Comparison of ENCODE assay signal across 1 cellular context in genomic region chr1:230781596-230781995, GRCh38.
TF ChIP-seq lines count a peak whose summit lies in the region.

No MANE protein-coding gene starts in this region.

TF ChIP-seq in GM23338, 12 proteins besides CTCF, POLR2A, EP300 and RAD21 (continued from another document):
- TF ChIP-seq, protein P1, sequence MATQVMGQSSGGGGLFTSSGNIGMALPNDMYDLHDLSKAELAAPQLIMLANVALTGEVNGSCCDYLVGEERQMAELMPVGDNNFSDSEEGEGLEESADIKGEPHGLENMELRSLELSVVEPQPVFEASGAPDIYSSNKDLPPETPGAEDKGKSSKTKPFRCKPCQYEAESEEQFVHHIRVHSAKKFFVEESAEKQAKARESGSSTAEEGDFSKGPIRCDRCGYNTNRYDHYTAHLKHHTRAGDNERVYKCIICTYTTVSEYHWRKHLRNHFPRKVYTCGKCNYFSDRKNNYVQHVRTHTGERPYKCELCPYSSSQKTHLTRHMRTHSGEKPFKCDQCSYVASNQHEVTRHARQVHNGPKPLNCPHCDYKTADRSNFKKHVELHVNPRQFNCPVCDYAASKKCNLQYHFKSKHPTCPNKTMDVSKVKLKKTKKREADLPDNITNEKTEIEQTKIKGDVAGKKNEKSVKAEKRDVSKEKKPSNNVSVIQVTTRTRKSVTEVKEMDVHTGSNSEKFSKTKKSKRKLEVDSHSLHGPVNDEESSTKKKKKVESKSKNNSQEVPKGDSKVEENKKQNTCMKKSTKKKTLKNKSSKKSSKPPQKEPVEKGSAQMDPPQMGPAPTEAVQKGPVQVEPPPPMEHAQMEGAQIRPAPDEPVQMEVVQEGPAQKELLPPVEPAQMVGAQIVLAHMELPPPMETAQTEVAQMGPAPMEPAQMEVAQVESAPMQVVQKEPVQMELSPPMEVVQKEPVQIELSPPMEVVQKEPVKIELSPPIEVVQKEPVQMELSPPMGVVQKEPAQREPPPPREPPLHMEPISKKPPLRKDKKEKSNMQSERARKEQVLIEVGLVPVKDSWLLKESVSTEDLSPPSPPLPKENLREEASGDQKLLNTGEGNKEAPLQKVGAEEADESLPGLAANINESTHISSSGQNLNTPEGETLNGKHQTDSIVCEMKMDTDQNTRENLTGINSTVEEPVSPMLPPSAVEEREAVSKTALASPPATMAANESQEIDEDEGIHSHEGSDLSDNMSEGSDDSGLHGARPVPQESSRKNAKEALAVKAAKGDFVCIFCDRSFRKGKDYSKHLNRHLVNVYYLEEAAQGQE (IDR thresholded peaks at IDR 0.05; ENCODE audit: unreplicated experiment) = no peak
- TF ChIP-seq EZH2phosphoT487 (IDR thresholded peaks at IDR 0.05; ENCODE audit: unreplicated experiment) = no peak
- no peak for TF ChIP-seq NANOG (IDR thresholded peaks at IDR 0.05; ENCODE audit: borderline replicate concordance)
